13 cellular contexts compared by ENCODE assay signal in genomic region chr16:88639231-88640038, GRCh38. TPM values are rescaled to one million over a fixed set of nuclear protein-coding genes. Genes with fewer than 3 reads are reported as not detected.
DNase-seq lines count a peak whose midpoint lies in the region; ATAC-seq and TF ChIP-seq lines count a peak whose summit lies in the region.
"Had no signal": no experiment of that assay in that cellular context is flagged by ENCODE, and none has a peak within 500 bp of the region (broad histone marks: within the 10 kb centered on the region; RNA-seq: fewer than 3 reads in every experiment).

No MANE protein-coding gene starts in this region.

- no peak overlapping the region for H3K9ac ChIP-seq in neural progenitor cell

- peaks cover 9% of the 10 kb centered on the region for H3F3A ChIP-seq in neural progenitor cell (ENCODE audit: low read depth)

- peaks cover 15% of the 10 kb centered on the region for H4K20me1 ChIP-seq in neural progenitor cell (ENCODE audit: low read depth)

- H3K4me1 ChIP-seq in neural progenitor cell, result no peaks in the 10 kb centered on the region
- peaks cover 0 to 9% (median 8%) of the 10 kb centered on the region in 4 donors for H3K4me1 ChIP-seq in tibial artery

- H3K36me3 ChIP-seq in neural progenitor cell (no peaks in the 10 kb centered on the region), tibial artery (peaks cover 0 to 11% (median 0%) of the 10 kb centered on the region in 3 donors)

- peaks cover 29% of the 10 kb centered on the region for H3K36me3 Mint-ChIP-seq in dendritic cell treated with granulocyte-macrophage colony-stimulating factor and Interleukin-4, amounts not matched to agents 40 ng/mL and 50 ng/mL, for 4 days (ENCODE audit: low read depth)
- H3K36me3 Mint-ChIP-seq in neural progenitor cell, result no peaks in the 10 kb centered on the region

- TF ChIP-seq CTCF in neural progenitor cell (IDR thresholded peaks at IDR 0.05), result no peak
- TF ChIP-seq CTCF in tibial artery (IDR thresholded peaks at IDR 0.05), result no peak

- H3K4me3 Mint-ChIP-seq in dendritic cell treated with granulocyte-macrophage colony-stimulating factor and Interleukin-4, amounts not matched to agents 40 ng/mL and 50 ng/mL, for 4 days, result no peak overlapping the region
- no peak overlapping the region for H3K4me3 Mint-ChIP-seq in neural progenitor cell
- H3K4me3 Mint-ChIP-seq: activated naive CD4-positive, alpha-beta T cell treated with anti-CD3 and anti-CD28 coated beads for 36 hours had no signal

- H3K4me3 ChIP-seq in neural progenitor cell (no peak overlapping the region), tibial artery (no peak overlapping the region)

- H3K4me2 ChIP-seq in neural progenitor cell, result no peak overlapping the region

- H3K27ac Mint-ChIP-seq in dendritic cell treated with granulocyte-macrophage colony-stimulating factor and Interleukin-4, amounts not matched to agents 40 ng/mL and 50 ng/mL, for 4 days, result peak overlapping the region; percentile 35
- H3K27ac Mint-ChIP-seq in neural progenitor cell, result no peak overlapping the region
- H3K27ac Mint-ChIP-seq: activated naive CD4-positive, alpha-beta T cell treated with anti-CD3 and anti-CD28 coated beads for 36 hours had no signal

- intact Hi-C loops in dendritic cell treated with granulocyte-macrophage colony-stimulating factor and Interleukin-4, amounts not matched to agents 40 ng/mL and 50 ng/mL, for 4 days (cut with micrococcal nuclease), result loop anchor here (10.0 kb wide), 2 partner anchors 45 to 55 kb away; partner anchors contain the start of gene SNAI3
- intact Hi-C loops in tibial artery (cut with DNase I; ENCODE audit: low total_unique reads), result no loop called here

- H3K4me1 Mint-ChIP-seq in dendritic cell treated with granulocyte-macrophage colony-stimulating factor and Interleukin-4, amounts not matched to agents 40 ng/mL and 50 ng/mL, for 4 days (ENCODE audit: low read depth), result peaks cover 85% of the 10 kb centered on the region
- peaks cover 10% of the 10 kb centered on the region for H3K4me1 Mint-ChIP-seq in neural progenitor cell

- H3K27me3 ChIP-seq in neural progenitor cell (peaks cover 60% of the 10 kb centered on the region), tibial artery (peaks cover 0 to 63% of the 10 kb centered on the region in 2 donors)

- DNase-seq in DMS153 treated with DMSO at 0.1 percent for 48 hours (lab: John Stamatoyannopoulos, UW; ENCODE audit: unreplicated experiment) (peak; percentile 71), HT-29 (ENCODE audit: low spot score) (peak; percentile 67), neural progenitor cell (ENCODE audit: low spot score) (peak; percentile 59), T-helper 2 cell (no peak), tibial artery (no peak), Kasumi-1 (lab: John Stamatoyannopoulos, UW) (no peak)
- DNase-seq: activated naive CD4-positive, alpha-beta T cell treated with anti-CD3 and anti-CD28 coated beads for 36 hours; EL; NCI-H1092; stimulated activated naive CD4-positive, alpha-beta T cell had no signal

- H3K27ac ChIP-seq in neural progenitor cell, result no peak overlapping the region
- H3K27ac ChIP-seq in tibial artery, result no peak overlapping the region

- no peaks in the 10 kb centered on the region for H3K9me3 Mint-ChIP-seq in dendritic cell treated with granulocyte-macrophage colony-stimulating factor and Interleukin-4, amounts not matched to agents 40 ng/mL and 50 ng/mL, for 4 days
- no peaks in the 10 kb centered on the region for H3K9me3 Mint-ChIP-seq in neural progenitor cell

- peaks cover 61% of the 10 kb centered on the region for H3K27me3 Mint-ChIP-seq in dendritic cell treated with granulocyte-macrophage colony-stimulating factor and Interleukin-4, amounts not matched to agents 40 ng/mL and 50 ng/mL, for 4 days
- peaks cover 12% of the 10 kb centered on the region for H3K27me3 Mint-ChIP-seq in neural progenitor cell (ENCODE audit: insufficient read depth, low read depth)

- no peaks in the 10 kb centered on the region for H3K9me3 ChIP-seq in neural progenitor cell (ENCODE audit: low read depth)
- H3K9me3 ChIP-seq in tibial artery, result no peaks in the 10 kb centered on the region

- ATAC-seq in GM19351 (IDR thresholded peaks at IDR 0.05; ENCODE audit: unreplicated experiment), result no peak
- ATAC-seq: activated CD4-positive, CD25-positive, alpha-beta regulatory T cell treated with anti-CD3 and anti-CD28 coated beads, Interleukin-2, amount 50 U/mL, for 24 hours had no signal

- H2AFZ ChIP-seq in neural progenitor cell (replicated peaks), result no peak overlapping the region

- no peaks in the 10 kb centered on the region for H3K79me2 ChIP-seq in neural progenitor cell (ENCODE audit: low read depth)

RNA-seq across cellular contexts. Expression of gene IL17C, which starts 1.1 kb away (rescaled TPM):
- 0.28 TPM in 1 of 2 replicates, not detected in the other for total RNA-seq in HT-29 (2014; rRNA removed; shearing (Covaris generic))
- total RNA-seq in neural progenitor cell (ENCODE audit: low replicate concordance), result not detected in 2 replicates
- total RNA-seq: activated naive CD4-positive, alpha-beta T cell treated with anti-CD3 and anti-CD28 coated beads for 36 hours had no signal

RNA-seq across cellular contexts. Expression of gene CYBA, which starts 11.4 kb away (rescaled TPM):
- total RNA-seq in HT-29 (2014; rRNA removed; shearing (Covaris generic)), result 1,584 and 1,604 TPM in 2 replicates
- total RNA-seq in neural progenitor cell (ENCODE audit: low replicate concordance), result 29.9 and 101 TPM in 2 replicates

RNA-seq across cellular contexts. Expression of gene MVD, which starts 23.5 kb away (rescaled TPM):
- 100 and 109 TPM in 2 replicates for total RNA-seq in HT-29 (2014; rRNA removed; shearing (Covaris generic))
- 12.7 and 53.7 TPM in 2 replicates for total RNA-seq in neural progenitor cell (ENCODE audit: low replicate concordance)

RNA-seq across cellular contexts. Expression of gene SNAI3, which starts 46.9 kb away (rescaled TPM):
- total RNA-seq in HT-29 (2014; rRNA removed; shearing (Covaris generic)), result 1.2 and 1.7 TPM in 2 replicates
- 0.71 TPM in 1 of 2 replicates, not detected in the other for total RNA-seq in neural progenitor cell (ENCODE audit: low replicate concordance)

Comparison
In these comparisons a context has a peak if more than half of its experiments do, and no peak if none do; other contexts are left out.
1. DNase-seq: peak in DMS153 treated with DMSO at 0.1 percent for 48 hours (single experiment), HT-29 (single experiment) and neural progenitor cell (single experiment); none in T-helper 2 cell (0 of 5), tibial artery (0 of 2) and Kasumi-1 (0 of 2).
2. RNA of gene CYBA, which starts 11.4 kb away (total RNA-seq): 1,584 to 1,604 TPM in HT-29; 29.9 to 101 TPM in neural progenitor cell; every median in the first group is over 10 times any median in the second.